16 cellular contexts compared by ENCODE assay signal in genomic region chr14:77087631-77088030, GRCh38. TPM values are rescaled to one million over a fixed set of nuclear protein-coding genes. Genes with fewer than 3 reads are reported as not detected.
A peak's percentile ranks its signal among the peaks of the same experiment; 100 is the strongest.
DNase-seq lines count a peak whose midpoint lies in the region; ATAC-seq and TF ChIP-seq lines count a peak whose summit lies in the region.
"Had no signal": no experiment of that assay in that cellular context is flagged by ENCODE, and none has a peak within 500 bp of the region (broad histone marks: within the 10 kb centered on the region; RNA-seq: fewer than 3 reads in every experiment).

No MANE protein-coding gene starts in this region.

- H3K27me3 ChIP-seq in iPS-20b (ENCODE audit: insufficient read depth, low read length): no peaks in the 10 kb centered on the region
- H3K27me3 ChIP-seq: SJSA1 had no signal

- no peaks in the 10 kb centered on the region for H3K9me3 Mint-ChIP-seq in Calu3 (ENCODE audit: low read depth, unreplicated experiment)
- H3K9me3 Mint-ChIP-seq in WTC11: peaks cover 20% of the 10 kb centered on the region
- H3K9me3 Mint-ChIP-seq in progenitor cell of endocrine pancreas (ENCODE audit: low read depth): peaks cover 11% of the 10 kb centered on the region

- TF ChIP-seq CTCF in Calu3 (IDR thresholded peaks at IDR 0.05; ENCODE audit: unreplicated experiment) (no peak), WTC11 (IDR thresholded peaks at IDR 0.05) (no peak), progenitor cell of endocrine pancreas (IDR thresholded peaks at IDR 0.05; ENCODE audit: unreplicated experiment) (no peak)

- CTCF ChIA-PET in Calu3 (lab: Charles Lee): interaction anchor here (0.8 to 0.9 kb wide), 2 partner anchors 36 to 39 kb away, joined by 3 read pairs; no protein-coding TSS in a partner anchor
- CTCF ChIA-PET in WTC11 (lab: Charles Lee): interaction anchor here (0.6 to 3.5 kb wide), 10 partner anchors 11 to 215 kb away, joined by 3 to 50 read pairs (median 10); partner anchors contain the start of gene CIPC

- H3K36me3 Mint-ChIP-seq in Calu3 (ENCODE audit: insufficient read depth, unreplicated experiment): peaks cover 8% of the 10 kb centered on the region
- H3K36me3 Mint-ChIP-seq in WTC11: peaks cover 17% of the 10 kb centered on the region
- peaks cover 5% of the 10 kb centered on the region for H3K36me3 Mint-ChIP-seq in progenitor cell of endocrine pancreas (ENCODE audit: insufficient read depth)

- H3K9me3 ChIP-seq in iPS-20b (ENCODE audit: insufficient read depth, low read depth, low read length): peaks cover 11% of the 10 kb centered on the region

- POLR2A ChIA-PET in WTC11 (lab: Charles Lee): no interaction called here

- peak overlapping the region; percentile 62; the same call in 1 of the 2 replicates for H3K9ac ChIP-seq in iPS-20b (ENCODE audit: low read depth, low read length)

- H3K27me3 Mint-ChIP-seq in Calu3 (ENCODE audit: unreplicated experiment) (no peaks in the 10 kb centered on the region), WTC11 (ENCODE audit: low read depth) (no peaks in the 10 kb centered on the region; the same call in 1 of the 2 replicates), progenitor cell of endocrine pancreas (no peaks in the 10 kb centered on the region)

- ATAC-seq in WTC11 (no peak), GM21360 (IDR thresholded peaks at IDR 0.05; ENCODE audit: unreplicated experiment) (no peak)

- H3K27ac Mint-ChIP-seq in Calu3 (ENCODE audit: unreplicated experiment) (peak overlapping the region; percentile 50), WTC11 (peak overlapping the region; percentile 96), progenitor cell of endocrine pancreas (peak overlapping the region; percentile 99)
- H3K27ac Mint-ChIP-seq: activated naive CD4-positive, alpha-beta T cell treated with anti-CD3 and anti-CD28 coated beads for 36 hours had no signal

- no peak overlapping the region; the same call in 1 of the 2 replicates for H3K4me3 ChIP-seq in iPS-20b (ENCODE audit: low read length)
- H3K4me3 ChIP-seq: coronary artery, SJSA1 had no signal

- H3K4me1 Mint-ChIP-seq in Calu3 (ENCODE audit: low read depth, unreplicated experiment): peaks cover 31% of the 10 kb centered on the region
- peaks cover 49% of the 10 kb centered on the region for H3K4me1 Mint-ChIP-seq in WTC11
- peaks cover 49% of the 10 kb centered on the region for H3K4me1 Mint-ChIP-seq in progenitor cell of endocrine pancreas (ENCODE audit: low read depth)

- peak overlapping the region; percentile 3 for H3K4me3 Mint-ChIP-seq in Calu3 (ENCODE audit: low read depth, unreplicated experiment)
- H3K4me3 Mint-ChIP-seq in WTC11: peak overlapping the region; percentile 33
- H3K4me3 Mint-ChIP-seq in progenitor cell of endocrine pancreas (ENCODE audit: low read depth): no peak overlapping the region
- H3K4me3 Mint-ChIP-seq: activated naive CD4-positive, alpha-beta T cell treated with anti-CD3 and anti-CD28 coated beads for 36 hours; CD4-positive, alpha-beta memory T cell had no signal

- H3K27ac ChIP-seq in iPS-20b (ENCODE audit: low read length): peak overlapping the region; percentile 57
- H3K27ac ChIP-seq: coronary artery, SJSA1 had no signal

- H3K4me1 ChIP-seq in iPS-20b (ENCODE audit: insufficient read depth, low read length): peaks cover 38% of the 10 kb centered on the region
- H3K4me1 ChIP-seq: SJSA1 had no signal

- BruUV-seq in Calu3 (replicated peaks; lab: Mats Ljungman, UMichigan): no TSS peak

- H3K36me3 ChIP-seq in iPS-20b (ENCODE audit: insufficient read depth, low read depth, low read length): no peaks in the 10 kb centered on the region
- H3K36me3 ChIP-seq: SJSA1 had no signal

- no peak for DNase-seq in Calu3
- DNase-seq in WTC11 (ENCODE audit: low spot score): no peak
- DNase-seq in progenitor cell of endocrine pancreas (ENCODE audit: low spot score, unreplicated experiment): no peak
- no peak for DNase-seq in NCI-H226
- no peak for DNase-seq in NK-92 treated with Interleukin-12 subunit alpha and Interleukin-12 subunit beta, amount 100 ng/mL, for 24 hours (lab: John Stamatoyannopoulos, UW)
- DNase-seq in activated CD8-positive, alpha-beta memory T cell treated with anti-CD3 and anti-CD28 coated beads for 24 hours: no peak
- DNase-seq: ACHN; activated CD4-positive, alpha-beta T cell treated with anti-CD3 and anti-CD28 coated beads for 4 hours; activated naive CD4-positive, alpha-beta T cell treated with anti-CD3 and anti-CD28 coated beads for 36 hours had no signal

- intact Hi-C loops in Calu3 (cut with micrococcal nuclease; ENCODE audit: unreplicated experiment): no loop called here

TF ChIP-seq in WTC11, 78 proteins besides CTCF, POLR2A, EP300 and RAD21:
- TF ChIP-seq ZNF232 (CRISPR knock-in tag; IDR thresholded peaks at IDR 0.05) (no peak), MLX (CRISPR knock-in tag; IDR thresholded peaks at IDR 0.05) (no peak), ZNF121 (CRISPR knock-in tag; IDR thresholded peaks at IDR 0.05) (no peak), AR (CRISPR knock-in tag; IDR thresholded peaks at IDR 0.05) (no peak)
TF ChIP-seq in WTC11: peak in this region for 0.

RNA-seq across cellular contexts. Expression of gene CIPC, which starts 10.4 kb away (rescaled TPM):
- total RNA-seq in Calu3 (2022) (16.5 and 18.9 TPM in 2 replicates), WTC11 (2021) (22.5 to 25.4 TPM (median 24.2 TPM) in 3 replicates), progenitor cell of endocrine pancreas (25.2 and 25.6 TPM in 2 replicates)

RNA-seq across cellular contexts. Expression of gene ZDHHC22, which starts 54.0 kb away (rescaled TPM):
- total RNA-seq in Calu3 (2022) (not detected in 2 replicates), WTC11 (2021) (38.6 to 47.7 TPM (median 39.3 TPM) in 3 replicates), progenitor cell of endocrine pancreas (0.13 and 0.14 TPM in 2 replicates)
- total RNA-seq: activated naive CD4-positive, alpha-beta T cell treated with anti-CD3 and anti-CD28 coated beads for 36 hours; CD4-positive, alpha-beta memory T cell; Daoy; OCI-LY7 had no signal

RNA-seq across cellular contexts. Expression of gene IRF2BPL, which starts 59.1 kb away (rescaled TPM):
- total RNA-seq in Calu3 (2022): 30.1 and 33.1 TPM in 2 replicates
- 106 to 126 TPM (median 110 TPM) in 3 replicates for total RNA-seq in WTC11 (2021)
- total RNA-seq in progenitor cell of endocrine pancreas: 51.1 and 56.2 TPM in 2 replicates

Comparison
In these comparisons a context has a peak if more than half of its experiments do, and no peak if none do; other contexts are left out.
1. RNA of gene ZDHHC22, which starts 54.0 kb away (total RNA-seq): 38.6 to 47.7 TPM in WTC11; 0.13 to 0.14 TPM in progenitor cell of endocrine pancreas and not detected in Calu3; every median in the first group is over 10 times any median in the second.
2. Peak in every context shown above with its lines, with median percentiles within 50 percentile points of each other: H3K27ac Mint-ChIP-seq.